1 cellular context compared by ENCODE assay signal in genomic region chr16:30409125-30410060, GRCh38.
TF ChIP-seq lines count a peak whose summit lies in the region.

No MANE protein-coding gene starts in this region.

TF ChIP-seq in GM12878, 131 proteins besides CTCF, POLR2A, EP300 and RAD21 (continues in another document):
- peak; percentile 76 for TF ChIP-seq YY1 (IDR thresholded peaks at IDR 0.05; ENCODE audit: low read depth, low read length)
- TF ChIP-seq NBN (IDR thresholded peaks at IDR 0.05) = no peak
- 0 out of 2 replicates have a peak, but pooled peaks have one; percentile 20 for TF ChIP-seq ZNF24 (IDR thresholded peaks at IDR 0.05)
- no peak for TF ChIP-seq STAT3 (IDR thresholded peaks at IDR 0.05; ENCODE audit: low read depth, low read length)
- TF ChIP-seq ATF7 (IDR thresholded peaks at IDR 0.05; ENCODE audit: low read depth) = 0 out of 2 replicates have a peak, but pooled peaks have one; percentile 22
- no peak for TF ChIP-seq GATAD2B (conservative IDR thresholded peaks at IDR 0.05; ENCODE audit: low read depth)
- no peak for TF ChIP-seq NR2C1 (IDR thresholded peaks at IDR 0.05)
- TF ChIP-seq RELA (IDR thresholded peaks at IDR 0.05; ENCODE audit: borderline replicate concordance, partially characterized antibody) = peak; percentile 33
- TF ChIP-seq ZNF687 (IDR thresholded peaks at IDR 0.05) = no peak; the same call in 1 of the 2 replicates
- TF ChIP-seq IRF4 (IDR thresholded peaks at IDR 0.05; ENCODE audit: low read depth, low read length) = no peak
- no peak for TF ChIP-seq PML (IDR thresholded peaks at IDR 0.05; ENCODE audit: low read length)
- no peak for TF ChIP-seq FOXK2 (IDR thresholded peaks at IDR 0.05)
- TF ChIP-seq PBX3 (IDR thresholded peaks at IDR 0.05; ENCODE audit: insufficient replicate concordance, low read depth, low read length) = no peak
- 0 out of 2 replicates have a peak, but pooled peaks have one; percentile 57 for TF ChIP-seq WRNIP1 (IDR thresholded peaks at IDR 0.05; ENCODE audit: borderline replicate concordance, low read depth, low read length)
- TF ChIP-seq ZNF592 (IDR thresholded peaks at IDR 0.05) = 0 out of 2 replicates have a peak, but pooled peaks have one; percentile 41
- TF ChIP-seq NRF1 (conservative IDR thresholded peaks at IDR 0.05; ENCODE audit: low read depth, low read length) = no peak
- no peak for TF ChIP-seq MAX (IDR thresholded peaks at IDR 0.05; ENCODE audit: low read depth, low read length)
- TF ChIP-seq HSF1 (IDR thresholded peaks at IDR 0.05; ENCODE audit: low read depth, low read length) = no peak
- no peak for TF ChIP-seq BMI1 (IDR thresholded peaks at IDR 0.05; ENCODE audit: borderline replicate concordance)
- TF ChIP-seq E2F8 (IDR thresholded peaks at IDR 0.05; ENCODE audit: low read depth, partially characterized antibody) = no peak
- TF ChIP-seq PRDM15 (CRISPR knock-in tag; IDR thresholded peaks at IDR 0.05) = no peak
- TF ChIP-seq NFIC (IDR thresholded peaks at IDR 0.05; ENCODE audit: low read depth, low read length) = no peak
- no peak for TF ChIP-seq ETV6 (conservative IDR thresholded peaks at IDR 0.05 in 1 of 2, IDR thresholded peaks at IDR 0.05 in 1 of 2; ENCODE audit: borderline replicate concordance in 1 of 2, low read depth in 1 of 2)
- no peak for TF ChIP-seq JUND (IDR thresholded peaks at IDR 0.05; ENCODE audit: low read depth, low read length)
- TF ChIP-seq SMAD5 (IDR thresholded peaks at IDR 0.05; ENCODE audit: low read depth) = no peak
- no peak for TF ChIP-seq CBX3 (IDR thresholded peaks at IDR 0.05; ENCODE audit: borderline replicate concordance, low read depth)
- no peak for TF ChIP-seq ZBTB11 (CRISPR knock-in tag; IDR thresholded peaks at IDR 0.05)
- no peak for TF ChIP-seq EGR1 (IDR thresholded peaks at IDR 0.05; ENCODE audit: borderline replicate concordance in 1 of 2, low read depth in 2 of 2, low read length in 2 of 2)
- no peak for TF ChIP-seq NFYA (IDR thresholded peaks at IDR 0.05; ENCODE audit: borderline replicate concordance, low read depth, low read length)
- TF ChIP-seq LARP7 (IDR thresholded peaks at IDR 0.05) = no peak
- TF ChIP-seq ELK1 (IDR thresholded peaks at IDR 0.05; ENCODE audit: low read depth, low read length) = no peak
- peak; percentile 54; the same call in 1 of the 2 replicates for TF ChIP-seq ZNF207 (IDR thresholded peaks at IDR 0.05; ENCODE audit: borderline replicate concordance)
- no peak for TF ChIP-seq ZZZ3 (IDR thresholded peaks at IDR 0.05; ENCODE audit: control insufficient read depth, insufficient read length, low read depth)
- TF ChIP-seq TCF12 (IDR thresholded peaks at IDR 0.05; ENCODE audit: low read depth, low read length) = no peak
- no peak for TF ChIP-seq RFX5 (IDR thresholded peaks at IDR 0.05; ENCODE audit: low read depth, low read length)
- no peak for TF ChIP-seq YBX1 (IDR thresholded peaks at IDR 0.05)
